Comparison of ENCODE assay signal across 8 cellular contexts in the genomic region with DNA sequence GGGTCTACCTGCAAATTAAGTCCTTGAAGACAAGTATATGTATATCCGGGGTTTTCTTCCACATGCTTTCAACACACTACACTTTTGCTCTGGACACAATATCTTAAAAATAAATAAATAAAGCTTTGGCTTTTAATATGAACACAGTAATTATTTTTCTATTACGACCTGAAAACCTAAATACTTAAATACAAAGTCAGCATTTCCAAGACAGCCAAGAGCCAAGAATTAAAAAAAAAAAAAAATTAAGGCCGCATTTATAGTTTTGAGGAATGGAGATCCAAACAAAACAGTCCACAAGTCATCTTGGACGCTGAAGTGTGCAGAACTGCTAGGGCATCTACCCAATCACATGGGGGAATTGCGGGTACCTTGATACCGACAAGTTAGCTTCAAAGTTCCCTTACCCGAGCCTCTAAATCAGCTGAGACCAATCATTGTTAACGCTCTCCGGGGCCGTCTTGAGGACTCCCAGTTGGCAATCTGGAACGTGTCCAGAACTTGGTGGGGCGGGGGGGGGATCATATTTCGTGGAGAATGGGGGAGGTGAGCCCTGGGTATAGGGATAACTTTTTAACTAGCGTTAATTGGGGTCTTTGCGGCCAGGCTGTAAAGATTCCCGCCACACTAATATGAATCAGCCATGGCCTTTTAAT. TPM values are rescaled to one million over a fixed set of nuclear protein-coding genes. Genes with fewer than 3 reads are reported as not detected.
DNase-seq lines count a peak whose midpoint lies in the region; ATAC-seq and TF ChIP-seq lines count a peak whose summit lies in the region.

No MANE protein-coding gene starts in this region.

- no peaks in the 10 kb centered on the region for H3K9me3 ChIP-seq in gastroesophageal sphincter

- TF ChIP-seq POLR2A in gastroesophageal sphincter (IDR thresholded peaks at IDR 0.05) = no peak

- intact Hi-C loops in activated T-helper 1 cell treated with anti-CD3 and anti-CD28 coated beads, Interleukin-12 subunit alpha, Interleukin-12 subunit beta, Interleukin-2, Interleukin-4 antibody, amounts not matched to agents 30 ng/mL and 10 ng/mL and 1 ng/mL, durations not matched to agents 14 hours and 24 hours and 36 hours (cut with micrococcal nuclease) = loop anchor here (1.0 to 10.0 kb wide), 10 partner anchors 60 to 1794 kb away; a partner anchor contains a TSS

- 9 to 11% methylated on average over 9 to 10 of the region's 16 CpGs for WGBS in gastroesophageal sphincter (ENCODE audit: low coverage in 1 of 2), 2 donors

- H3K4me3 Mint-ChIP-seq in activated T-helper 1 cell treated with anti-CD3 and anti-CD28 coated beads, Interleukin-12 subunit alpha, Interleukin-12 subunit beta, Interleukin-2, Interleukin-4 antibody, amounts not matched to agents 30 ng/mL and 10 ng/mL and 1 ng/mL, durations not matched to agents 14 hours and 24 hours and 36 hours = peak overlapping the region; percentile 98
- H3K4me3 Mint-ChIP-seq in nephron progenitor cell = peak overlapping the region; percentile 97

- peaks cover 10% of the 10 kb centered on the region for H3K36me3 Mint-ChIP-seq in activated T-helper 1 cell treated with anti-CD3 and anti-CD28 coated beads, Interleukin-12 subunit alpha, Interleukin-12 subunit beta, Interleukin-2, Interleukin-4 antibody, amounts not matched to agents 30 ng/mL and 10 ng/mL and 1 ng/mL, durations not matched to agents 14 hours and 24 hours and 36 hours (ENCODE audit: low read depth)
- no peaks in the 10 kb centered on the region for H3K36me3 Mint-ChIP-seq in nephron progenitor cell (ENCODE audit: low read depth)

- H3K27ac ChIP-seq in gastroesophageal sphincter = peak overlapping the region; percentile 92 to 98 (median 97)

- H3K4me1 Mint-ChIP-seq in activated T-helper 1 cell treated with anti-CD3 and anti-CD28 coated beads, Interleukin-12 subunit alpha, Interleukin-12 subunit beta, Interleukin-2, Interleukin-4 antibody, amounts not matched to agents 30 ng/mL and 10 ng/mL and 1 ng/mL, durations not matched to agents 14 hours and 24 hours and 36 hours (ENCODE audit: low read depth) = peaks cover 34% of the 10 kb centered on the region
- peaks cover 43% of the 10 kb centered on the region for H3K4me1 Mint-ChIP-seq in nephron progenitor cell

- no peaks in the 10 kb centered on the region for H3K36me3 ChIP-seq in gastroesophageal sphincter

- H3K4me1 ChIP-seq in gastroesophageal sphincter = peaks cover 9 to 41% (median 15%) of the 10 kb centered on the region in 3 donors

- H3K4me3 ChIP-seq in AG04449 (ENCODE audit: low read depth, low read length) (peak overlapping the region; percentile 92), GM12875 (ENCODE audit: low read depth, low read length) (peak overlapping the region; percentile 85), gastroesophageal sphincter (peak overlapping the region; percentile 75 to 79)

- H3K27ac Mint-ChIP-seq in activated T-helper 1 cell treated with anti-CD3 and anti-CD28 coated beads, Interleukin-12 subunit alpha, Interleukin-12 subunit beta, Interleukin-2, Interleukin-4 antibody, amounts not matched to agents 30 ng/mL and 10 ng/mL and 1 ng/mL, durations not matched to agents 14 hours and 24 hours and 36 hours = peak overlapping the region; percentile 98
- peak overlapping the region; percentile 97 for H3K27ac Mint-ChIP-seq in nephron progenitor cell

- no peak for DNase-seq in AG04449 (ENCODE audit: low read depth, low spot score)
- peak; percentile 81 for DNase-seq in NCI-H510A treated with DMSO at 0.1 percent for 48 hours (lab: John Stamatoyannopoulos, UW)
- no peak for DNase-seq in activated T-helper 1 cell treated with anti-CD3 and anti-CD28 coated beads, Interleukin-12 subunit alpha, Interleukin-12 subunit beta, Interleukin-2, Interleukin-4 antibody, amounts not matched to agents 30 ng/mL and 10 ng/mL and 1 ng/mL, durations not matched to agents 14 hours and 24 hours and 36 hours (ENCODE audit: low spot score)
- peak; percentile 28 for DNase-seq in nephron progenitor cell
- DNase-seq in DMS114 treated with DMSO at 0.1 percent for 48 hours (lab: John Stamatoyannopoulos, UW; ENCODE audit: unreplicated experiment) = no peak

- TF ChIP-seq EP300 in gastroesophageal sphincter (IDR thresholded peaks at IDR 0.05) = no peak

- ATAC-seq in gastroesophageal sphincter (peak; percentile 14), GM19351 (IDR thresholded peaks at IDR 0.05; ENCODE audit: unreplicated experiment) (no peak)

- peaks cover 6% of the 10 kb centered on the region for H3K27me3 Mint-ChIP-seq in activated T-helper 1 cell treated with anti-CD3 and anti-CD28 coated beads, Interleukin-12 subunit alpha, Interleukin-12 subunit beta, Interleukin-2, Interleukin-4 antibody, amounts not matched to agents 30 ng/mL and 10 ng/mL and 1 ng/mL, durations not matched to agents 14 hours and 24 hours and 36 hours (ENCODE audit: insufficient read depth)
- H3K27me3 Mint-ChIP-seq in nephron progenitor cell (ENCODE audit: low read depth, poor library complexity) = no peaks in the 10 kb centered on the region

- TF ChIP-seq CTCF in AG04449 (IDR thresholded peaks at IDR 0.05; ENCODE audit: insufficient read depth, low read length, missing control alignments) (no peak), GM12875 (IDR thresholded peaks at IDR 0.05; ENCODE audit: borderline replicate concordance, insufficient read depth, low read depth, low read length) (no peak), gastroesophageal sphincter (IDR thresholded peaks at IDR 0.05) (no peak), nephron progenitor cell (IDR thresholded peaks at IDR 0.05) (no peak)

- POLR2A ChIA-PET in AG04449 (lab: Yijun Ruan, JAX) = interaction anchor here (0.7 kb wide), 1 partner anchor 40 kb away, joined by 3 read pairs; no protein-coding TSS in a partner anchor

- H3K27me3 ChIP-seq in gastroesophageal sphincter = no peaks in the 10 kb centered on the region

- CTCF ChIA-PET in AG04449 (lab: Yijun Ruan, JAX) = interaction anchor here (3.4 kb wide), 1 partner anchor 93 kb away, joined by 11 read pairs; no protein-coding TSS in a partner anchor

- H3K9me3 Mint-ChIP-seq in activated T-helper 1 cell treated with anti-CD3 and anti-CD28 coated beads, Interleukin-12 subunit alpha, Interleukin-12 subunit beta, Interleukin-2, Interleukin-4 antibody, amounts not matched to agents 30 ng/mL and 10 ng/mL and 1 ng/mL, durations not matched to agents 14 hours and 24 hours and 36 hours = no peaks in the 10 kb centered on the region
- no peaks in the 10 kb centered on the region for H3K9me3 Mint-ChIP-seq in nephron progenitor cell

RNA-seq across cellular contexts. Expression of a gene that starts 0.7 kb away (rescaled TPM):
- total RNA-seq in activated T-helper 1 cell treated with anti-CD3 and anti-CD28 coated beads, Interleukin-12 subunit alpha, Interleukin-12 subunit beta, Interleukin-2, Interleukin-4 antibody, amounts not matched to agents 30 ng/mL and 10 ng/mL and 1 ng/mL, durations not matched to agents 14 hours and 24 hours and 36 hours = 41.6 and 46.7 TPM in 2 replicates
- total RNA-seq in gastroesophageal sphincter = 10 to 100 TPM; 30.0 to 65.7 (median 40.2) TPM

Comparison
In these comparisons a context has a peak if more than half of its experiments do, and no peak if none do; other contexts are left out.
1. DNase-seq: peak in NCI-H510A treated with DMSO at 0.1 percent for 48 hours (single experiment) and nephron progenitor cell (single experiment); none in AG04449 (single experiment), activated T-helper 1 cell treated with anti-CD3 and anti-CD28 coated beads, Interleukin-12 subunit alpha, Interleukin-12 subunit beta, Interleukin-2, Interleukin-4 antibody, amounts not matched to agents 30 ng/mL and 10 ng/mL and 1 ng/mL, durations not matched to agents 14 hours and 24 hours and 36 hours (single experiment) and DMS114 treated with DMSO at 0.1 percent for 48 hours (single experiment).
2. Peak in every context shown above with its lines, with median percentiles within 50 percentile points of each other: H3K4me3 ChIP-seq.